19 cellular contexts compared by ENCODE assay signal in genomic region chr3:78338405-78338804, GRCh38.
A peak's percentile ranks its signal among the peaks of the same experiment; 100 is the strongest.
DNase-seq lines count a peak whose midpoint lies in the region; ATAC-seq and TF ChIP-seq lines count a peak whose summit lies in the region.
"Had no signal": no experiment of that assay in that cellular context is flagged by ENCODE, and none has a peak within 500 bp of the region (broad histone marks: within the 10 kb centered on the region; RNA-seq: fewer than 3 reads in every experiment).

No MANE protein-coding gene starts in this region.

- 67% methylated on average over 2 of the region's 2 CpGs for WGBS in mammary epithelial cell (ENCODE audit: low coverage, missing lambda C conversion rate)

- H3K79me2 ChIP-seq in mammary epithelial cell (ENCODE audit: insufficient read depth, low read length): no peaks in the 10 kb centered on the region
- H3K79me2 ChIP-seq: parathyroid adenoma had no signal

- no peaks in the 10 kb centered on the region for H4K20me1 ChIP-seq in mammary epithelial cell (ENCODE audit: insufficient read depth, low read length)

- H2AFZ ChIP-seq in mammary epithelial cell (ENCODE audit: low read depth, low read length): no peak overlapping the region
- H2AFZ ChIP-seq: parathyroid adenoma had no signal

- no peaks in the 10 kb centered on the region for H3K9me3 ChIP-seq in mammary epithelial cell (replicated peaks; ENCODE audit: insufficient read depth, low read length)
- H3K9me3 ChIP-seq: transverse colon had no signal

- H3K4me1 ChIP-seq in mammary epithelial cell (ENCODE audit: insufficient read depth, low read length): no peaks in the 10 kb centered on the region
- H3K4me1 ChIP-seq: parathyroid adenoma, transverse colon had no signal

- in situ Hi-C loops in mammary epithelial cell (cut with MboI; ENCODE audit: low sequenced_read_pairs in 2 of 2): no loop called here

- no TSS peak for BruUV-seq in mammary epithelial cell (replicated peaks; lab: Mats Ljungman, UMichigan)

- H3K4me2 ChIP-seq in mammary epithelial cell (ENCODE audit: insufficient read depth, low read depth, low read length): no peak overlapping the region

- DNase-seq in DMS114 treated with DMSO at 0.1 percent for 48 hours (lab: John Stamatoyannopoulos, UW; ENCODE audit: unreplicated experiment) (peak; percentile 77), HK-2 (ENCODE audit: unreplicated experiment) (no peak), mammary epithelial cell (no peak)
- DNase-seq in stimulated activated CD4-positive, alpha-beta T cell treated with anti-CD3 and anti-CD28 coated beads, Interleukin-12 subunit alpha, Interleukin-12 subunit beta, amount 100 ng/mL, for 4 hours: no peak
- no peak for DNase-seq in activated naive CD4-positive, alpha-beta T cell treated with anti-CD3 and anti-CD28 coated beads, Interleukin-2, amount 50 U/mL, for 16 hours
- DNase-seq: activated B cell treated with CpG ODN at 0.5 μM for 24 hours; activated CD8-positive, alpha-beta memory T cell treated with anti-CD3 and anti-CD28 coated beads, Interleukin-2, amount 10 ng/mL, durations not matched to agents 7 days and 5 days; activated effector memory CD4-positive, alpha-beta T cell treated with Interleukin-2 at 50 U/mL for 16 hours; aorta; CD4-positive, alpha-beta T cell; foreskin melanocyte; KBM-7; NCI-H1417; NCI-H226; transverse colon had no signal

- intact Hi-C loops in mammary epithelial cell (cut with micrococcal nuclease): no loop called here

- no peak overlapping the region for H3K27ac ChIP-seq in mammary epithelial cell (ENCODE audit: insufficient read depth, low read depth, low read length)
- H3K27ac ChIP-seq: parathyroid adenoma, transverse colon had no signal

- H3K9ac ChIP-seq in mammary epithelial cell (ENCODE audit: insufficient read depth, low read length): no peak overlapping the region
- H3K9ac ChIP-seq: parathyroid adenoma had no signal

- H3K4me3 ChIP-seq in mammary epithelial cell (replicated peaks in 1 of 3; ENCODE audit: insufficient read depth in 1 of 3, low read depth in 2 of 3, low read length in 3 of 3): no peak overlapping the region
- H3K4me3 ChIP-seq: transverse colon had no signal

- dilution Hi-C loops in mammary epithelial cell (cut with HindIII; ENCODE audit: low sequenced_read_pairs): no loop called here

- ATAC-seq in GM19351 (IDR thresholded peaks at IDR 0.05; ENCODE audit: unreplicated experiment) (peak; percentile 86), HG02623 (IDR thresholded peaks at IDR 0.05; ENCODE audit: unreplicated experiment) (peak; percentile 88), HG03520 (IDR thresholded peaks at IDR 0.05; ENCODE audit: unreplicated experiment) (peak; percentile 94)
- ATAC-seq: activated CD8-positive, alpha-beta memory T cell treated with anti-CD3 and anti-CD28 coated beads, Interleukin-2, amount 10 ng/mL, durations not matched to agents 7 days and 5 days had no signal

- H3K27me3 ChIP-seq in mammary epithelial cell (ENCODE audit: insufficient read depth, low read length): no peaks in the 10 kb centered on the region
- H3K27me3 ChIP-seq: transverse colon had no signal

- CTCF ChIA-PET in mammary epithelial cell (lab: Charles Lee; ENCODE audit: low non-redundant PET): no interaction called here

- no peaks in the 10 kb centered on the region for H3K36me3 ChIP-seq in mammary epithelial cell (ENCODE audit: insufficient read depth, low read length)
- H3K36me3 ChIP-seq: transverse colon had no signal

- no peak for TF ChIP-seq CTCF in mammary epithelial cell (conservative IDR thresholded peaks at IDR 0.05 in 1 of 2, IDR thresholded peaks at IDR 0.05 in 1 of 2; ENCODE audit: extremely low read depth in 1 of 2, insufficient read depth in 1 of 2, low read depth in 1 of 2, low read length in 2 of 2)
